Comparison of ENCODE assay signal across 1 cellular context in genomic region chr14:33950320-33951182, GRCh38.
TF ChIP-seq lines count a peak whose summit lies in the region.

TSS of gene EGLN3 (minus strand) at chr14:33951074. CDS start at chr14:33950752, 322 bp downstream.

TF ChIP-seq in HepG2, 621 proteins besides CTCF, POLR2A, EP300 and RAD21 (continued from another document and continues in another):
- TF ChIP-seq ZUFSP (CRISPR knock-in tag; IDR thresholded peaks at IDR 0.05; ENCODE audit: borderline replicate concordance) (no peak), HMG20B (CRISPR knock-in tag; conservative IDR thresholded peaks at IDR 0.05) (no peak), RARA (CRISPR knock-in tag; IDR thresholded peaks at IDR 0.05) (peak; percentile 42; the same call in 1 of the 2 replicates), ZNF317 (CRISPR knock-in tag; IDR thresholded peaks at IDR 0.05) (no peak), PRDM4 (CRISPR knock-in tag; IDR thresholded peaks at IDR 0.05; ENCODE audit: borderline replicate concordance) (no peak), CCAR2 (optimal IDR thresholded peaks at IDR 0.05; ENCODE audit: low read depth, low read length) (no peak), ARHGAP35 (CRISPR knock-in tag; IDR thresholded peaks at IDR 0.05; ENCODE audit: borderline replicate concordance) (peak; percentile 57; the same call in 1 of the 2 replicates), ZNF225 (CRISPR knock-in tag; IDR thresholded peaks at IDR 0.05) (no peak; the same call in 1 of the 2 replicates), SSRP1 (CRISPR knock-in tag; IDR thresholded peaks at IDR 0.05) (no peak), WIZ (CRISPR knock-in tag; IDR thresholded peaks at IDR 0.05) (no peak), CERS6 (CRISPR knock-in tag; IDR thresholded peaks at IDR 0.05) (0 out of 2 replicates have a peak, but pooled peaks have one; percentile 70), PTBP1 (IDR thresholded peaks at IDR 0.05; ENCODE audit: low read depth, low read length, poor library complexity, severe bottlenecking) (no peak), BATF2 (CRISPR knock-in tag; IDR thresholded peaks at IDR 0.05) (0 out of 2 replicates have a peak, but pooled peaks have one; percentile 11), USF2 (IDR thresholded peaks at IDR 0.05; ENCODE audit: low read depth, low read length) (no peak), USF2 (CRISPR knock-in tag; IDR thresholded peaks at IDR 0.05; ENCODE audit: borderline replicate concordance) (0 out of 2 replicates have a peak, but pooled peaks have one; percentile 35), MBD4 (IDR thresholded peaks at IDR 0.05; ENCODE audit: borderline replicate concordance, low read length) (no peak), MAF1 (CRISPR knock-in tag; IDR thresholded peaks at IDR 0.05; ENCODE audit: borderline replicate concordance) (0 out of 2 replicates have a peak, but pooled peaks have one; percentile 33), KMT2B (CRISPR knock-in tag; IDR thresholded peaks at IDR 0.05) (no peak; the same call in 1 of the 2 replicates), ZBTB20 (CRISPR knock-in tag; IDR thresholded peaks at IDR 0.05; ENCODE audit: borderline replicate concordance, low read depth) (no peak), MNT (IDR thresholded peaks at IDR 0.05) (no peak), PPARG (CRISPR knock-in tag; conservative IDR thresholded peaks at IDR 0.05) (peak; percentile 49; the same call in 1 of the 2 replicates), ZNF878 (CRISPR knock-in tag; IDR thresholded peaks at IDR 0.05) (peak; percentile 92), IRX3 (CRISPR knock-in tag; IDR thresholded peaks at IDR 0.05; ENCODE audit: borderline replicate concordance, low read depth) (no peak), ZNF17 (CRISPR knock-in tag; IDR thresholded peaks at IDR 0.05) (no peak; the same call in 1 of the 2 replicates), CENPX (CRISPR knock-in tag; IDR thresholded peaks at IDR 0.05) (no peak), ZNF607 (CRISPR knock-in tag; IDR thresholded peaks at IDR 0.05; ENCODE audit: borderline replicate concordance) (peak; percentile 25; the same call in 1 of the 2 replicates), ZNF660 (CRISPR knock-in tag; IDR thresholded peaks at IDR 0.05; ENCODE audit: borderline replicate concordance, low read depth) (peak; percentile 55), REST (IDR thresholded peaks at IDR 0.05; ENCODE audit: borderline replicate concordance in 1 of 2, low read depth in 1 of 2, low read length in 2 of 2) (peak in 1 of 2 experiments; percentile 81; a peak in 1 of 4 replicates), ZNF580 (CRISPR knock-in tag; IDR thresholded peaks at IDR 0.05; ENCODE audit: borderline replicate concordance, low read depth) (peak; percentile 86; the same call in 1 of the 2 replicates), ZBTB2 (CRISPR knock-in tag; IDR thresholded peaks at IDR 0.05; ENCODE audit: low read depth) (no peak), ASH2L (IDR thresholded peaks at IDR 0.05; ENCODE audit: insufficient read length, low read depth, low read length) (peak; percentile 18), ZNF12 (CRISPR knock-in tag; IDR thresholded peaks at IDR 0.05) (no peak), ZSCAN21 (CRISPR knock-in tag; IDR thresholded peaks at IDR 0.05; ENCODE audit: borderline replicate concordance) (0 out of 2 replicates have a peak, but pooled peaks have one; percentile 40), MTF2 (CRISPR knock-in tag; IDR thresholded peaks at IDR 0.05; ENCODE audit: borderline replicate concordance) (peak; percentile 44; the same call in 1 of the 2 replicates), PRPF4 (IDR thresholded peaks at IDR 0.05; ENCODE audit: low read depth, low read length, poor library complexity, severe bottlenecking) (no peak), DNMT3B (CRISPR knock-in tag; conservative IDR thresholded peaks at IDR 0.05) (no peak; the same call in 1 of the 2 replicates), ZNF564 (CRISPR knock-in tag; IDR thresholded peaks at IDR 0.05) (0 out of 2 replicates have a peak, but pooled peaks have one; percentile 60), STAT5B (CRISPR knock-in tag; IDR thresholded peaks at IDR 0.05) (no peak), MXD1 (CRISPR knock-in tag; IDR thresholded peaks at IDR 0.05) (peak; percentile 75), ZNF839 (CRISPR knock-in tag; IDR thresholded peaks at IDR 0.05; ENCODE audit: borderline replicate concordance) (peak; percentile 87; the same call in 1 of the 2 replicates), FOXJ3 (CRISPR knock-in tag; IDR thresholded peaks at IDR 0.05; ENCODE audit: borderline replicate concordance) (no peak), MBNL3 (CRISPR knock-in tag; conservative IDR thresholded peaks at IDR 0.05) (no peak), HMGXB4 (CRISPR knock-in tag; IDR thresholded peaks at IDR 0.05; ENCODE audit: borderline replicate concordance in 1 of 2, low read depth in 1 of 2) (peak; percentile 36 to 62; a peak in 3 of 4 replicates), PHF20 (CRISPR knock-in tag; IDR thresholded peaks at IDR 0.05) (no peak; the same call in 1 of the 2 replicates)
